In genomic region chr7:2313450-2314208, GRCh38 we compare ENCODE assay signal across 8 cellular contexts. TPM values are rescaled to one million over a fixed set of nuclear protein-coding genes. Genes with fewer than 3 reads are reported as not detected.
DNase-seq lines count a peak whose midpoint lies in the region; ATAC-seq and TF ChIP-seq lines count a peak whose summit lies in the region.

No MANE protein-coding gene starts in this region.

- ATAC-seq in GM19395 (IDR thresholded peaks at IDR 0.05; ENCODE audit: unreplicated experiment), result peak; percentile 18
- peak; percentile 19 for ATAC-seq in stimulated activated effector memory CD8-positive, alpha-beta T cell treated with anti-CD3 and anti-CD28 coated beads, Interleukin-12 subunit alpha, Interleukin-12 subunit beta, amount 100 ng/mL, for 72 hours

- H3K27me3 Mint-ChIP-seq in IgD-negative memory B cell (no peaks in the 10 kb centered on the region), immature natural killer cell (ENCODE audit: low read depth in 3 of 3) (peaks cover 2 to 6% (median 4%) of the 10 kb centered on the region in 3 donors)

- DNase-seq in AG20443 (ENCODE audit: low spot score) (peak; percentile 61), astrocyte of the spinal cord (ENCODE audit: low read depth, low spot score) (no peak), immature natural killer cell (no peak), NCI-H1048 (lab: John Stamatoyannopoulos, UW) (no peak), NCI-H1105 (lab: John Stamatoyannopoulos, UW) (no peak)
- DNase-seq in stimulated activated effector memory CD8-positive, alpha-beta T cell treated with anti-CD3 and anti-CD28 coated beads, Interleukin-12 subunit alpha, Interleukin-12 subunit beta, amount 100 ng/mL, for 72 hours (ENCODE audit: low spot score in 2 of 2), result no peak

- in situ Hi-C loops in astrocyte of the spinal cord (cut with HindIII; ENCODE audit: low sequenced_read_pairs), result no loop called here

- peaks cover 2% of the 10 kb centered on the region for H3K36me3 Mint-ChIP-seq in IgD-negative memory B cell
- no peaks in the 10 kb centered on the region for H3K36me3 Mint-ChIP-seq in immature natural killer cell
- H3K36me3 Mint-ChIP-seq in stimulated activated effector memory CD8-positive, alpha-beta T cell treated with anti-CD3 and anti-CD28 coated beads, Interleukin-12 subunit alpha, Interleukin-12 subunit beta, amount 100 ng/mL, for 72 hours, result peaks cover 18% of the 10 kb centered on the region

- H3K4me3 Mint-ChIP-seq in IgD-negative memory B cell, result peak overlapping the region in 2 of 4 donors; percentile 92 to 98
- H3K4me3 Mint-ChIP-seq in immature natural killer cell, result peak overlapping the region in 3 of 5 donors; percentile 92 to 97 (median 94)
- H3K4me3 Mint-ChIP-seq in stimulated activated effector memory CD8-positive, alpha-beta T cell treated with anti-CD3 and anti-CD28 coated beads, Interleukin-12 subunit alpha, Interleukin-12 subunit beta, amount 100 ng/mL, for 72 hours, result no peak overlapping the region

- TF ChIP-seq CTCF in astrocyte of the spinal cord (IDR thresholded peaks at IDR 0.05; ENCODE audit: low read depth, low read length), result no peak

- peak overlapping the region; percentile 81 for H3K4me3 ChIP-seq in astrocyte of the spinal cord (ENCODE audit: low read depth, low read length)

- H3K27ac Mint-ChIP-seq in IgD-negative memory B cell (peak overlapping the region; percentile 98 to 99 (median 98)), immature natural killer cell (peak overlapping the region; percentile 68 to 91 (median 84))
- peak overlapping the region; percentile 82 for H3K27ac Mint-ChIP-seq in stimulated activated effector memory CD8-positive, alpha-beta T cell treated with anti-CD3 and anti-CD28 coated beads, Interleukin-12 subunit alpha, Interleukin-12 subunit beta, amount 100 ng/mL, for 72 hours

- H3K4me1 Mint-ChIP-seq in IgD-negative memory B cell (peaks cover 12 to 28% (median 23%) of the 10 kb centered on the region in 3 donors), immature natural killer cell (peaks cover 11 to 17% of the 10 kb centered on the region in 2 donors)
- H3K4me1 Mint-ChIP-seq in stimulated activated effector memory CD8-positive, alpha-beta T cell treated with anti-CD3 and anti-CD28 coated beads, Interleukin-12 subunit alpha, Interleukin-12 subunit beta, amount 100 ng/mL, for 72 hours, result peaks cover 18% of the 10 kb centered on the region

- H3K9me3 Mint-ChIP-seq in IgD-negative memory B cell, result no peaks in the 10 kb centered on the region
- H3K9me3 Mint-ChIP-seq in immature natural killer cell, result no peaks in the 10 kb centered on the region
- no peaks in the 10 kb centered on the region for H3K9me3 Mint-ChIP-seq in stimulated activated effector memory CD8-positive, alpha-beta T cell treated with anti-CD3 and anti-CD28 coated beads, Interleukin-12 subunit alpha, Interleukin-12 subunit beta, amount 100 ng/mL, for 72 hours

RNA-seq across cellular contexts. Expression of gene SNX8, which starts 0.6 kb away (rescaled TPM):
- polyA plus RNA-seq in IgD-negative memory B cell (61.3 TPM), immature natural killer cell (10 to 100 TPM; 16.3 to 25.0 (median 16.7) TPM)

RNA-seq across cellular contexts. Expression of gene EIF3B, which starts 41.0 kb away (rescaled TPM):
- polyA plus RNA-seq in IgD-negative memory B cell (84.4 TPM), immature natural killer cell (100 to 1,000 TPM in 2 of 3 donors, 10 to 100 TPM in 1; 79.2 to 114 (median 112) TPM)
